28 cellular contexts compared by ENCODE assay signal in the genomic region with DNA sequence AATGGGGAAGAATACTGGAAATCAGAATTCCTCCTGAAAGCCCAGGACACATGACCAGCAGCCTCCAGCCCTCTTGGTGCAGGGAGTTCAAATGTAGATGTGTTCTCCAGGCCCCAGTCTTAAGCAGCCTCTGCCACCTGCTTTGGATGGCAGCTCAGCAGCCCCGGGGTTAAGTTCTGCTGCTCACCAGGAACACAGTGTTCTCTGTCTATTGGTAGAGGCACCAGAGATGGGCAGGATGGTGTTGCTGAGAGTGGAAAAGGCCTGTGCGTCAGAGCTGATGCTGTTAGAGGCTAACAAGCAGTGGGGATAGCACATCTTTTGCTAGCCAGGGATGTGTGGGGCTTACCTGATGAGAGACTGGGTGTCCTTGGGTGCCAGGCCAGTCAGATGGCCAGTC. TPM values are rescaled to one million over a fixed set of nuclear protein-coding genes. Genes with fewer than 3 reads are reported as not detected.
"Had no signal": no experiment of that assay in that cellular context is flagged by ENCODE, and none has a peak within 500 bp of the region (broad histone marks: within the 10 kb centered on the region; RNA-seq: fewer than 3 reads in every experiment).

No MANE protein-coding gene starts in this region.

- H3K36me3 ChIP-seq: colonic mucosa, gastrocnemius medialis, heart left ventricle, left lung, sigmoid colon, thoracic aorta, tibial nerve, upper lobe of left lung, vagina had no signal

- H3K4me3 ChIP-seq: colonic mucosa, gastrocnemius medialis, heart left ventricle, hepatocyte, left lung, psoas muscle, sigmoid colon, thoracic aorta, tibial nerve, upper lobe of left lung, vagina had no signal

- DNase-seq: colonic mucosa; effector CD8-positive, alpha-beta T cell; endodermal cell; foreskin fibroblast; gastrocnemius medialis; heart left ventricle; kidney; left cardiac atrium; left lung; mammary epithelial cell; naive B cell; psoas muscle; right cardiac atrium; stimulated activated CD4-positive, alpha-beta T cell treated with anti-CD3 and anti-CD28 coated beads, Interleukin-15, amount 100 ng/mL, for 24 hours; stimulated activated CD4-positive, alpha-beta T cell treated with anti-CD3 and anti-CD28 coated beads, Interleukin-2, amount 100 ng/mL, for 48 hours; stimulated activated naive B cell treated with anti-CD40 and anti-IgM and Interleukin-4, amounts not matched to agents 10 μg/mL and 1 μg/mL and 100 μg/mL, for 72 hours; upper lobe of left lung had no signal

- H3K9me3 ChIP-seq: colonic mucosa, gastrocnemius medialis, heart left ventricle, left lung, psoas muscle, sigmoid colon, thoracic aorta, tibial nerve, upper lobe of left lung, vagina had no signal

- H3K27me3 ChIP-seq: colonic mucosa, upper lobe of left lung, vagina had no signal

- H3K27ac ChIP-seq: colonic mucosa, epithelial cell of prostate, gastrocnemius medialis, heart left ventricle, hepatocyte, left lung, psoas muscle, sigmoid colon, thoracic aorta, tibial nerve, upper lobe of left lung, vagina had no signal

- H3K4me1 ChIP-seq: colonic mucosa, gastrocnemius medialis, heart left ventricle, left lung, psoas muscle, sigmoid colon, tibial nerve, upper lobe of left lung, vagina had no signal

- FAIRE-seq: kidney had no signal

- ATAC-seq: esophagus mucosa; gastrocnemius medialis; heart left ventricle; left cardiac atrium; left lung; natural killer cell treated with Interleukin-12 subunit alpha and Interleukin-12 subunit beta and Interleukin-15 and Interleukin-18, amount 100 ng/mL, for 72 hours; psoas muscle; right cardiac atrium; stimulated activated naive B cell treated with anti-CD40 and anti-IgM and Interleukin-4, amounts not matched to agents 10 μg/mL and 1 μg/mL and 100 μg/mL, for 72 hours had no signal

RNA-seq across cellular contexts. Expression of gene PAX2, which starts 56.8 kb away (rescaled TPM):
- total RNA-seq: esophagus mucosa; gastrocnemius medialis; heart left ventricle; hepatocyte; left cardiac atrium; left lung; lower leg skin; mammary epithelial cell; mononuclear cell; natural killer cell treated with Interleukin-12 subunit alpha and Interleukin-12 subunit beta and Interleukin-15 and Interleukin-18, amount 100 ng/mL, for 72 hours; psoas muscle; right cardiac atrium; sigmoid colon; skeletal muscle tissue; thoracic aorta; tibial nerve; vagina had no signal
- polyA plus RNA-seq: heart left ventricle, hepatocyte, mammary epithelial cell, psoas muscle, right cardiac atrium, sigmoid colon had no signal
